Comparison of ENCODE assay signal across 1 cellular context in genomic region chr18:76827205-76827885, GRCh38.
TF ChIP-seq lines count a peak whose summit lies in the region.

No MANE protein-coding gene starts in this region.

TF ChIP-seq in endothelial cell of umbilical vein, 7 proteins besides CTCF, POLR2A, EP300 and RAD21 (continued from another document):
- no peak for TF ChIP-seq MYC (IDR thresholded peaks at IDR 0.05; ENCODE audit: low read depth, low read length)
- no peak for TF ChIP-seq GATA2 (IDR thresholded peaks at IDR 0.05; ENCODE audit: insufficient read depth, insufficient read length, low read depth, low read length)
- TF ChIP-seq EZH2 (IDR thresholded peaks at IDR 0.05; ENCODE audit: borderline replicate concordance, low read depth, low read length, severe bottlenecking): no peak
- TF ChIP-seq, protein P1, sequence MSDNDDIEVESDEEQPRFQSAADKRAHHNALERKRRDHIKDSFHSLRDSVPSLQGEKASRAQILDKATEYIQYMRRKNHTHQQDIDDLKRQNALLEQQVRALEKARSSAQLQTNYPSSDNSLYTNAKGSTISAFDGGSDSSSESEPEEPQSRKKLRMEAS (IDR thresholded peaks at IDR 0.05; ENCODE audit: insufficient read depth, insufficient read length): no peak
- no peak for TF ChIP-seq JUN (IDR thresholded peaks at IDR 0.05; ENCODE audit: borderline replicate concordance, insufficient read depth, insufficient read length, low read depth)
